ENCODE assay signal across 19 cellular contexts in the genomic region with DNA sequence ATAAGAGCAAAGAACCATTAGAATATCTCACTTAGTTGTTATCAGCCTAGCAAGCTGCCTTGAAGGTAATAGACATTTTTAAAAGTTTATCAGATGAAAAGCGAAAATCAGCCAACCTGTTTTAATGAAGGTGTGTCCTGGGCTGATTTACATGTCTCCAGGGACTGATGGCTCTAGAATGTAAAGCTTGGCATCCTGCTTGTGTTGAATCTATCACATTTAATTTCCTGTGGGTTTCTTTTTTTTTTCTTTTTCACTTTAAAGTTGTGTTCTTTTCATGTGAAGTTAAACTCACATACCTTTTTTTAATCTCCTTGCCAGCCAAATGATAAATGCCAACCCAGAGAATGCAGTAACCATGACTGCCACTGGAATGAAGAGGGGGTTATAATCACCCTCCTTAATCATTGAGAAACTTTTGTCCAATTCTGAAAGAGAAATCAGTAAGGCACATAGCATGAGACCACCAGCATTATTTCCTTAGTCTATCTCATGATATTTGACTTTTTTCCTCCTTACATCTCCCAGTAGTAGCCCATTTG. TPM values are rescaled to one million over a fixed set of nuclear protein-coding genes. Genes with fewer than 3 reads are reported as not detected.
DNase-seq lines count a peak whose midpoint lies in the region; ATAC-seq and FAIRE-seq lines count a peak whose summit lies in the region.
"Had no signal": no experiment of that assay in that cellular context is flagged by ENCODE, and none has a peak within 500 bp of the region (broad histone marks: within the 10 kb centered on the region; RNA-seq: fewer than 3 reads in every experiment).

No MANE protein-coding gene starts in this region.

- peak overlapping the region; percentile 80 for H3K27ac Mint-ChIP-seq in T-helper 1 cell treated with Interleukin-12 subunit alpha and Interleukin-12 subunit beta and Interleukin-4 antibody, amounts not matched to agents 30 μg/mL and 1 μg/mL, for 36 hours
- peak overlapping the region; percentile 69 for H3K27ac Mint-ChIP-seq in activated T-helper 1 cell treated with anti-CD3 and anti-CD28 coated beads, Interleukin-12 subunit alpha, Interleukin-12 subunit beta, Interleukin-2, Interleukin-4 antibody, amounts not matched to agents 30 ng/mL and 10 ng/mL and 1 ng/mL, durations not matched to agents 14 hours and 24 hours and 36 hours
- peak overlapping the region in 5 of 6 donors; percentile 88 to 96 (median 94) for H3K27ac Mint-ChIP-seq in naive B cell
- H3K27ac Mint-ChIP-seq: brain had no signal

- ATAC-seq in naive B cell (ENCODE audit: low read depth in 2 of 2): peak; percentile 42 to 49
- ATAC-seq: gastrocnemius medialis, left cardiac atrium, Panc1 had no signal

- peaks cover 80% of the 10 kb centered on the region for H3K36me3 Mint-ChIP-seq in T-helper 1 cell treated with Interleukin-12 subunit alpha and Interleukin-12 subunit beta and Interleukin-4 antibody, amounts not matched to agents 30 μg/mL and 1 μg/mL, for 36 hours (ENCODE audit: low read depth)
- peaks cover 78% of the 10 kb centered on the region for H3K36me3 Mint-ChIP-seq in activated T-helper 1 cell treated with anti-CD3 and anti-CD28 coated beads, Interleukin-12 subunit alpha, Interleukin-12 subunit beta, Interleukin-2, Interleukin-4 antibody, amounts not matched to agents 30 ng/mL and 10 ng/mL and 1 ng/mL, durations not matched to agents 14 hours and 24 hours and 36 hours (ENCODE audit: low read depth)
- peaks cover 53 to 68% of the 10 kb centered on the region in 2 donors for H3K36me3 Mint-ChIP-seq in naive B cell
- H3K36me3 Mint-ChIP-seq: brain had no signal

- H3K27me3 Mint-ChIP-seq in T-helper 1 cell treated with Interleukin-12 subunit alpha and Interleukin-12 subunit beta and Interleukin-4 antibody, amounts not matched to agents 30 μg/mL and 1 μg/mL, for 36 hours (ENCODE audit: low read depth): no peaks in the 10 kb centered on the region
- H3K27me3 Mint-ChIP-seq in activated T-helper 1 cell treated with anti-CD3 and anti-CD28 coated beads, Interleukin-12 subunit alpha, Interleukin-12 subunit beta, Interleukin-2, Interleukin-4 antibody, amounts not matched to agents 30 ng/mL and 10 ng/mL and 1 ng/mL, durations not matched to agents 14 hours and 24 hours and 36 hours (ENCODE audit: insufficient read depth): no peaks in the 10 kb centered on the region
- H3K27me3 Mint-ChIP-seq in naive B cell: no peaks in the 10 kb centered on the region

- peak overlapping the region; percentile 43 for H3K4me3 Mint-ChIP-seq in T-helper 1 cell treated with Interleukin-12 subunit alpha and Interleukin-12 subunit beta and Interleukin-4 antibody, amounts not matched to agents 30 μg/mL and 1 μg/mL, for 36 hours
- H3K4me3 Mint-ChIP-seq in activated T-helper 1 cell treated with anti-CD3 and anti-CD28 coated beads, Interleukin-12 subunit alpha, Interleukin-12 subunit beta, Interleukin-2, Interleukin-4 antibody, amounts not matched to agents 30 ng/mL and 10 ng/mL and 1 ng/mL, durations not matched to agents 14 hours and 24 hours and 36 hours: peak overlapping the region; percentile 43
- H3K4me3 Mint-ChIP-seq in naive B cell: peak overlapping the region; percentile 73 to 97 (median 84)
- H3K4me3 Mint-ChIP-seq: brain had no signal

- DNase-seq in T-helper 1 cell: no peak
- DNase-seq in GM19239 (ENCODE audit: insufficient read length, low spot score): no peak
- DNase-seq in activated T-helper 1 cell treated with anti-CD3 and anti-CD28 coated beads, Interleukin-12 subunit alpha, Interleukin-12 subunit beta, Interleukin-2, Interleukin-4 antibody, amounts not matched to agents 30 ng/mL and 10 ng/mL and 1 ng/mL, durations not matched to agents 14 hours and 24 hours and 36 hours (ENCODE audit: low spot score): no peak
- no peak for DNase-seq in naive B cell
- no peak for DNase-seq in NCI-H1105 treated with DMSO at 0.1 percent for 48 hours (lab: John Stamatoyannopoulos, UW)
- DNase-seq in NCI-H1048 (lab: John Stamatoyannopoulos, UW): no peak
- no peak for DNase-seq in effector CD4-positive, alpha-beta T cell
- DNase-seq: activated gamma-delta T cell treated with Interleukin-2 at 50 U/mL for 16 hours, DMS 273 treated with DMSO at 0.1 percent for 48 hours, gastrocnemius medialis, left cardiac atrium, NCI-H1436 treated with DMSO at 0.1 percent for 48 hours, NCI-H2171 treated with DMSO at 0.1 percent for 48 hours, NCI-H748 treated with DMSO at 0.1 percent for 48 hours had no signal

- intact Hi-C loops in activated T-helper 1 cell treated with anti-CD3 and anti-CD28 coated beads, Interleukin-12 subunit alpha, Interleukin-12 subunit beta, Interleukin-2, Interleukin-4 antibody, amounts not matched to agents 30 ng/mL and 10 ng/mL and 1 ng/mL, durations not matched to agents 14 hours and 24 hours and 36 hours (cut with micrococcal nuclease): no loop called here

- peak; percentile 35 for FAIRE-seq in GM19239 (lab: Jason Lieb, UNC)
- FAIRE-seq: HTR-8/SVneo had no signal

- peaks cover 85% of the 10 kb centered on the region for H3K4me1 Mint-ChIP-seq in T-helper 1 cell treated with Interleukin-12 subunit alpha and Interleukin-12 subunit beta and Interleukin-4 antibody, amounts not matched to agents 30 μg/mL and 1 μg/mL, for 36 hours (ENCODE audit: low read depth)
- peaks cover 95% of the 10 kb centered on the region for H3K4me1 Mint-ChIP-seq in activated T-helper 1 cell treated with anti-CD3 and anti-CD28 coated beads, Interleukin-12 subunit alpha, Interleukin-12 subunit beta, Interleukin-2, Interleukin-4 antibody, amounts not matched to agents 30 ng/mL and 10 ng/mL and 1 ng/mL, durations not matched to agents 14 hours and 24 hours and 36 hours (ENCODE audit: low read depth)
- peaks cover 82 to 99% (median 87%) of the 10 kb centered on the region in 3 donors for H3K4me1 Mint-ChIP-seq in naive B cell
- H3K4me1 Mint-ChIP-seq: brain had no signal

- H3K9me3 Mint-ChIP-seq in T-helper 1 cell treated with Interleukin-12 subunit alpha and Interleukin-12 subunit beta and Interleukin-4 antibody, amounts not matched to agents 30 μg/mL and 1 μg/mL, for 36 hours: no peaks in the 10 kb centered on the region
- no peaks in the 10 kb centered on the region for H3K9me3 Mint-ChIP-seq in activated T-helper 1 cell treated with anti-CD3 and anti-CD28 coated beads, Interleukin-12 subunit alpha, Interleukin-12 subunit beta, Interleukin-2, Interleukin-4 antibody, amounts not matched to agents 30 ng/mL and 10 ng/mL and 1 ng/mL, durations not matched to agents 14 hours and 24 hours and 36 hours
- no peaks in the 10 kb centered on the region for H3K9me3 Mint-ChIP-seq in naive B cell
- H3K9me3 Mint-ChIP-seq: brain had no signal

RNA-seq across cellular contexts. Expression of a gene that starts 10.1 kb away (rescaled TPM):
- 115 and 117 TPM in 2 replicates for total RNA-seq in activated T-helper 1 cell treated with anti-CD3 and anti-CD28 coated beads, Interleukin-12 subunit alpha, Interleukin-12 subunit beta, Interleukin-2, Interleukin-4 antibody, amounts not matched to agents 30 ng/mL and 10 ng/mL and 1 ng/mL, durations not matched to agents 14 hours and 24 hours and 36 hours
- 1,000 to 10,000 TPM; 1,749 to 3,838 (median 2,128) TPM for polyA plus RNA-seq in naive B cell (ENCODE audit: low read depth in 6 of 6)

RNA-seq across cellular contexts. Expression of a gene that starts 32.5 kb away (rescaled TPM):
- not detected in 2 replicates for total RNA-seq in activated T-helper 1 cell treated with anti-CD3 and anti-CD28 coated beads, Interleukin-12 subunit alpha, Interleukin-12 subunit beta, Interleukin-2, Interleukin-4 antibody, amounts not matched to agents 30 ng/mL and 10 ng/mL and 1 ng/mL, durations not matched to agents 14 hours and 24 hours and 36 hours
- polyA plus RNA-seq in naive B cell (ENCODE audit: low read depth in 6 of 6): under 1 TPM in 1 of 6 donors, not detected in 5; 0.09 TPM
- total RNA-seq: smooth muscle cell had no signal
